1 cellular context compared by ENCODE assay signal in the genomic region with DNA sequence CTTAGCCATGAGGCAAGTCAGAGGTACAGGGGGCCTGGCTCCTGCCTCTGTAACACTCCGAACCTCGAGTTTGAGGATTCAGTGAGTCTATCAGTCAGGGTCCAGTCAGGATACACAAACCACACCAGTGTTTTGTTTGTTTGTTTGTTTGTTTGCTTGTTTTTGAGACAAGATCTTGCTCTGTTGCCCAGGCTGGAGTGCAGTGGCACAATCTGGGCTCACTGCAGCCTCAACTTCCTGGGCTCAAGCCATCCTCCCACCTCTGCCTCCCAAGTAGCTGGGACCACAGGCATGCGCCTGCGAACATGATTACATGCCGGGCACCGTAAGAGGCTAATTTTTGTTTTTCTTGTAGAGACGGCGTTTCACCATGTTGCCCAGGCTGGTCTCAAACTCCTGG.
TF ChIP-seq lines count a peak whose summit lies in the region.

No MANE protein-coding gene starts in this region.

TF ChIP-seq in WTC11, 78 proteins besides CTCF, POLR2A, EP300 and RAD21 (continued from another document):
- TF ChIP-seq JUN (CRISPR knock-in tag; IDR thresholded peaks at IDR 0.05) (no peak), ZBTB21 (CRISPR knock-in tag; IDR thresholded peaks at IDR 0.05; ENCODE audit: borderline replicate concordance) (no peak)
- TF ChIP-seq, protein P1, sequence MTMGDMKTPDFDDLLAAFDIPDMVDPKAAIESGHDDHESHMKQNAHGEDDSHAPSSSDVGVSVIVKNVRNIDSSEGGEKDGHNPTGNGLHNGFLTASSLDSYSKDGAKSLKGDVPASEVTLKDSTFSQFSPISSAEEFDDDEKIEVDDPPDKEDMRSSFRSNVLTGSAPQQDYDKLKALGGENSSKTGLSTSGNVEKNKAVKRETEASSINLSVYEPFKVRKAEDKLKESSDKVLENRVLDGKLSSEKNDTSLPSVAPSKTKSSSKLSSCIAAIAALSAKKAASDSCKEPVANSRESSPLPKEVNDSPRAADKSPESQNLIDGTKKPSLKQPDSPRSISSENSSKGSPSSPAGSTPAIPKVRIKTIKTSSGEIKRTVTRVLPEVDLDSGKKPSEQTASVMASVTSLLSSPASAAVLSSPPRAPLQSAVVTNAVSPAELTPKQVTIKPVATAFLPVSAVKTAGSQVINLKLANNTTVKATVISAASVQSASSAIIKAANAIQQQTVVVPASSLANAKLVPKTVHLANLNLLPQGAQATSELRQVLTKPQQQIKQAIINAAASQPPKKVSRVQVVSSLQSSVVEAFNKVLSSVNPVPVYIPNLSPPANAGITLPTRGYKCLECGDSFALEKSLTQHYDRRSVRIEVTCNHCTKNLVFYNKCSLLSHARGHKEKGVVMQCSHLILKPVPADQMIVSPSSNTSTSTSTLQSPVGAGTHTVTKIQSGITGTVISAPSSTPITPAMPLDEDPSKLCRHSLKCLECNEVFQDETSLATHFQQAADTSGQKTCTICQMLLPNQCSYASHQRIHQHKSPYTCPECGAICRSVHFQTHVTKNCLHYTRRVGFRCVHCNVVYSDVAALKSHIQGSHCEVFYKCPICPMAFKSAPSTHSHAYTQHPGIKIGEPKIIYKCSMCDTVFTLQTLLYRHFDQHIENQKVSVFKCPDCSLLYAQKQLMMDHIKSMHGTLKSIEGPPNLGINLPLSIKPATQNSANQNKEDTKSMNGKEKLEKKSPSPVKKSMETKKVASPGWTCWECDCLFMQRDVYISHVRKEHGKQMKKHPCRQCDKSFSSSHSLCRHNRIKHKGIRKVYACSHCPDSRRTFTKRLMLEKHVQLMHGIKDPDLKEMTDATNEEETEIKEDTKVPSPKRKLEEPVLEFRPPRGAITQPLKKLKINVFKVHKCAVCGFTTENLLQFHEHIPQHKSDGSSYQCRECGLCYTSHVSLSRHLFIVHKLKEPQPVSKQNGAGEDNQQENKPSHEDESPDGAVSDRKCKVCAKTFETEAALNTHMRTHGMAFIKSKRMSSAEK (CRISPR knock-in tag; IDR thresholded peaks at IDR 0.05; ENCODE audit: borderline replicate concordance) = no peak
TF ChIP-seq in WTC11: peak in this region for 0.
